Comparison of ENCODE assay signal across 1 cellular context in genomic region chr7:151043959-151044358, GRCh38.
TF ChIP-seq lines count a peak whose summit lies in the region.

No MANE protein-coding gene starts in this region.

TF ChIP-seq in K562, 482 proteins besides CTCF, POLR2A, EP300 and RAD21:
- TF ChIP-seq HLTF (IDR thresholded peaks at IDR 0.05) = no peak
- TF ChIP-seq POLR2G (IDR thresholded peaks at IDR 0.05; ENCODE audit: low read depth, low read length) = peak; percentile 47
- 0 out of 2 replicates have a peak, but pooled peaks have one; percentile 32 for TF ChIP-seq RBFOX2 (IDR thresholded peaks at IDR 0.05; ENCODE audit: low read depth, low read length)
